ENCODE assay signal across 15 cellular contexts in genomic region chr20:61429458-61430227, GRCh38.
DNase-seq lines count a peak whose midpoint lies in the region; ATAC-seq, FAIRE-seq and TF ChIP-seq lines count a peak whose summit lies in the region.
"Had no signal": no experiment of that assay in that cellular context is flagged by ENCODE, and none has a peak within 500 bp of the region (broad histone marks: within the 10 kb centered on the region; RNA-seq: fewer than 3 reads in every experiment).

No MANE protein-coding gene starts in this region.

- H3K79me2 ChIP-seq in Karpas-422 (ENCODE audit: low read length) = no peaks in the 10 kb centered on the region
- no peaks in the 10 kb centered on the region for H3K79me2 ChIP-seq in K562 (ENCODE audit: control insufficient read depth, insufficient read depth, low read length)

- BruUV-seq in K562 (replicated peaks; lab: Mats Ljungman, UMichigan) = no TSS peak

- CTCF ChIA-PET in K562 (lab: Yijun Ruan, JAX; ENCODE audit: low intra/inter-chr PET ratio) = no interaction called here

- peak; percentile 50 for DNase-seq in activated effector memory CD4-positive, alpha-beta T cell treated with anti-CD3 and anti-CD28 coated beads, Interleukin-2, amount 50 U/mL, for 16 hours
- no peak for DNase-seq in activated effector memory CD4-positive, alpha-beta T cell treated with Interleukin-2 at 50 U/mL for 16 hours
- DNase-seq in Karpas-422 (peak; percentile 2), K562 (ENCODE audit: extremely low read depth in 1 of 4, low spot score in 3 of 4) (no peak), sciatic nerve (ENCODE audit: low spot score) (peak; percentile 8), uterus (no peak), urothelium cell line (ENCODE audit: low spot score) (no peak)
- DNase-seq: CD4-positive, CD25-positive, alpha-beta regulatory T cell; DMS53; GF-D8; HCEC 1CT had no signal

- H3K4me2 ChIP-seq in Karpas-422 (ENCODE audit: low read depth, low read length, poor library complexity, severe bottlenecking) = no peak overlapping the region
- H3K4me2 ChIP-seq in K562 (ENCODE audit: insufficient read depth, low read length) = no peak overlapping the region
- H3K4me2 ChIP-seq: BLaER1 treated with 17β-estradiol and CSF1 and Interleukin-3, amounts not matched to agents 10 nM and 100 nM had no signal

- H3K4me3 ChIP-seq in Karpas-422 (ENCODE audit: low read length) (no peak overlapping the region), K562 (no peak overlapping the region), uterus (no peak overlapping the region)
- H3K4me3 ChIP-seq: BLaER1 treated with 17β-estradiol and CSF1 and Interleukin-3, amounts not matched to agents 10 nM and 100 nM had no signal

- no peaks in the 10 kb centered on the region for H3K9me1 ChIP-seq in K562 (ENCODE audit: control insufficient read depth, insufficient read depth, low read length)

- no peak for TF ChIP-seq POLR2A in K562 (conservative IDR thresholded peaks at IDR 0.05)
- TF ChIP-seq POLR2A in uterus (IDR thresholded peaks at IDR 0.05) = no peak

- POLR2A ChIA-PET in K562 (lab: Yijun Ruan, JAX) = interaction anchor here (0.5 kb wide), 1 partner anchor 18 kb away, joined by 3 read pairs; no protein-coding TSS in a partner anchor

- in situ Hi-C loops in K562 (cut with MboI) = no loop called here

- H4K20me1 ChIP-seq in Karpas-422 (ENCODE audit: insufficient read depth, low read depth, low read length) (no peaks in the 10 kb centered on the region), K562 (replicated peaks; ENCODE audit: control insufficient read depth, insufficient read depth, low read length) (no peaks in the 10 kb centered on the region)
- H4K20me1 ChIP-seq: BLaER1 treated with 17β-estradiol and CSF1 and Interleukin-3, amounts not matched to agents 10 nM and 100 nM had no signal

- H3K9ac ChIP-seq in Karpas-422 (ENCODE audit: low read length) (no peak overlapping the region), K562 (ENCODE audit: insufficient read depth in 1 of 2, low read depth in 2 of 2, low read length in 2 of 2) (no peak overlapping the region)
- H3K9ac ChIP-seq: BLaER1 treated with 17β-estradiol and CSF1 and Interleukin-3, amounts not matched to agents 10 nM and 100 nM had no signal

- H3K27me3 ChIP-seq in Karpas-422 (ENCODE audit: low read length) (no peaks in the 10 kb centered on the region), K562 (ENCODE audit: control insufficient read depth in 2 of 2, insufficient read depth in 2 of 2, low read length in 2 of 2) (peaks cover 3 to 17% of the 10 kb centered on the region in 2 experiments; a peak in 2 of 5 replicates), uterus (no peaks in the 10 kb centered on the region)
- H3K27me3 ChIP-seq: BLaER1 treated with 17β-estradiol and CSF1 and Interleukin-3, amounts not matched to agents 10 nM and 100 nM had no signal

- no peak for TF ChIP-seq EP300 in K562 (IDR thresholded peaks at IDR 0.05; ENCODE audit: low read length)

- intact Hi-C loops in K562 (cut with micrococcal nuclease) (no loop called here), sciatic nerve (cut with DNase I) (no loop called here), uterus (cut with DNase I; ENCODE audit: low total_unique reads) (no loop called here)

- H3K9me3 ChIP-seq in Karpas-422 (ENCODE audit: low read length) (no peaks in the 10 kb centered on the region; the same call in 1 of the 2 replicates), K562 (replicated peaks; ENCODE audit: control insufficient read depth, insufficient read depth, low read depth, low read length) (no peaks in the 10 kb centered on the region), uterus (no peaks in the 10 kb centered on the region)

- no peaks in the 10 kb centered on the region for H3K4me1 ChIP-seq in Karpas-422 (ENCODE audit: low read length)
- peaks cover 0 to 10% of the 10 kb centered on the region in 2 experiments; a peak in 2 of 5 replicates for H3K4me1 ChIP-seq in K562 (replicated peaks in 1 of 2; ENCODE audit: control insufficient read depth in 2 of 2, insufficient read depth in 2 of 2, low read length in 2 of 2)
- H3K4me1 ChIP-seq in uterus = no peaks in the 10 kb centered on the region

- WGBS in K562 (ENCODE audit: insufficient coverage, low coverage, missing lambda C conversion rate) = 3% methylated on average over 4 of the region's 4 CpGs

- H2AFZ ChIP-seq in Karpas-422 (ENCODE audit: low read length) (no peak overlapping the region), K562 (ENCODE audit: low read depth, low read length) (no peak overlapping the region)

- no peaks in the 10 kb centered on the region for H3K36me3 ChIP-seq in Karpas-422 (ENCODE audit: insufficient read depth, low read length)
- no peaks in the 10 kb centered on the region for H3K36me3 ChIP-seq in K562 (ENCODE audit: control insufficient read depth, insufficient read depth, low read length)
- H3K36me3 ChIP-seq in uterus = no peaks in the 10 kb centered on the region
- H3K36me3 ChIP-seq: BLaER1 treated with 17β-estradiol and CSF1 and Interleukin-3, amounts not matched to agents 10 nM and 100 nM had no signal

- no peak for TF ChIP-seq RAD21 in K562 (CRISPR knock-in tag; conservative IDR thresholded peaks at IDR 0.05 in 1 of 2, IDR thresholded peaks at IDR 0.05 in 1 of 2)

- no peak for TF ChIP-seq CTCF in K562 (IDR thresholded peaks at IDR 0.05 in 2 of 3, conservative IDR thresholded peaks at IDR 0.05 in 1 of 3; ENCODE audit: insufficient read depth in 2 of 3, low read depth in 1 of 3, low read length in 3 of 3)
- no peak for TF ChIP-seq CTCF in uterus (IDR thresholded peaks at IDR 0.05)

- no peak for FAIRE-seq in K562 (lab: Jason Lieb, UNC)
- FAIRE-seq in urothelium cell line (lab: Jason Lieb, UNC) = no peak
- FAIRE-seq: GM19239 had no signal

- no peak for ATAC-seq in K562
- ATAC-seq in sciatic nerve = no peak
- no peak for ATAC-seq in GM21515 (IDR thresholded peaks at IDR 0.05; ENCODE audit: unreplicated experiment)

- H3K27ac ChIP-seq in Karpas-422 (ENCODE audit: low read length) = no peak overlapping the region
- H3K27ac ChIP-seq in K562 (ENCODE audit: extremely low read depth, low read depth, low read length) = no peak overlapping the region
- H3K27ac ChIP-seq in uterus = no peak overlapping the region
- H3K27ac ChIP-seq: 22Rv1; BLaER1 treated with 17β-estradiol and CSF1 and Interleukin-3, amounts not matched to agents 10 nM and 100 nM had no signal

- no peaks in the 10 kb centered on the region for H3K9me2 ChIP-seq in Karpas-422 (replicated peaks; ENCODE audit: insufficient read depth, low read length)

TF ChIP-seq in K562, 482 proteins besides CTCF, POLR2A, EP300 and RAD21 (continues in another document):
- TF ChIP-seq PML (IDR thresholded peaks at IDR 0.05; ENCODE audit: low read length) (no peak), SMC3 (conservative IDR thresholded peaks at IDR 0.05; ENCODE audit: insufficient read depth, low read depth, low read length) (no peak), MCM2 (IDR thresholded peaks at IDR 0.05; ENCODE audit: low read depth) (no peak), ZNF316 (IDR thresholded peaks at IDR 0.05) (peak; percentile 46), ZNF586 (CRISPR knock-in tag; conservative IDR thresholded peaks at IDR 0.05) (no peak), GABPA (tag; conservative IDR thresholded peaks at IDR 0.05; ENCODE audit: low read depth) (no peak), ZBTB9 (CRISPR knock-in tag; IDR thresholded peaks at IDR 0.05) (no peak), MAFK (IDR thresholded peaks at IDR 0.05; ENCODE audit: low read length) (peak; percentile 32), E2F1 (CRISPR knock-in tag; IDR thresholded peaks at IDR 0.05) (no peak), ZNF133 (CRISPR knock-in tag; IDR thresholded peaks at IDR 0.05) (no peak), CBX2 (IDR thresholded peaks at IDR 0.05; ENCODE audit: insufficient read depth, low read length, poor library complexity, severe bottlenecking) (no peak), CBFB (CRISPR knock-in tag; IDR thresholded peaks at IDR 0.05) (no peak), CBX1 (IDR thresholded peaks at IDR 0.05; ENCODE audit: low read depth) (no peak), MAFG (tag; conservative IDR thresholded peaks at IDR 0.05) (peak; percentile 21; the same call in 1 of the 2 replicates)
- TF ChIP-seq, protein P1, sequence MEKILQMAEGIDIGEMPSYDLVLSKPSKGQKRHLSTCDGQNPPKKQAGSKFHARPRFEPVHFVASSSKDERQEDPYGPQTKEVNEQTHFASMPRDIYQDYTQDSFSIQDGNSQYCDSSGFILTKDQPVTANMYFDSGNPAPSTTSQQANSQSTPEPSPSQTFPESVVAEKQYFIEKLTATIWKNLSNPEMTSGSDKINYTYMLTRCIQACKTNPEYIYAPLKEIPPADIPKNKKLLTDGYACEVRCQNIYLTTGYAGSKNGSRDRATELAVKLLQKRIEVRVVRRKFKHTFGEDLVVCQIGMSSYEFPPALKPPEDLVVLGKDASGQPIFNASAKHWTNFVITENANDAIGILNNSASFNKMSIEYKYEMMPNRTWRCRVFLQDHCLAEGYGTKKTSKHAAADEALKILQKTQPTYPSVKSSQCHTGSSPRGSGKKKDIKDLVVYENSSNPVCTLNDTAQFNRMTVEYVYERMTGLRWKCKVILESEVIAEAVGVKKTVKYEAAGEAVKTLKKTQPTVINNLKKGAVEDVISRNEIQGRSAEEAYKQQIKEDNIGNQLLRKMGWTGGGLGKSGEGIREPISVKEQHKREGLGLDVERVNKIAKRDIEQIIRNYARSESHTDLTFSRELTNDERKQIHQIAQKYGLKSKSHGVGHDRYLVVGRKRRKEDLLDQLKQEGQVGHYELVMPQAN (IDR thresholded peaks at IDR 0.05; ENCODE audit: borderline replicate concordance) = no peak

Comparison
In these comparisons a context has a peak if more than half of its experiments do, and no peak if none do; other contexts are left out.
1. DNase-seq: peak in activated effector memory CD4-positive, alpha-beta T cell treated with anti-CD3 and anti-CD28 coated beads, Interleukin-2, amount 50 U/mL, for 16 hours (single experiment), Karpas-422 (single experiment) and sciatic nerve (single experiment); none in activated effector memory CD4-positive, alpha-beta T cell treated with Interleukin-2 at 50 U/mL for 16 hours (single experiment), K562 (0 of 4), uterus (0 of 2) and urothelium cell line (single experiment).